Comparison of ENCODE assay signal across 2 cellular contexts in the genomic region with DNA sequence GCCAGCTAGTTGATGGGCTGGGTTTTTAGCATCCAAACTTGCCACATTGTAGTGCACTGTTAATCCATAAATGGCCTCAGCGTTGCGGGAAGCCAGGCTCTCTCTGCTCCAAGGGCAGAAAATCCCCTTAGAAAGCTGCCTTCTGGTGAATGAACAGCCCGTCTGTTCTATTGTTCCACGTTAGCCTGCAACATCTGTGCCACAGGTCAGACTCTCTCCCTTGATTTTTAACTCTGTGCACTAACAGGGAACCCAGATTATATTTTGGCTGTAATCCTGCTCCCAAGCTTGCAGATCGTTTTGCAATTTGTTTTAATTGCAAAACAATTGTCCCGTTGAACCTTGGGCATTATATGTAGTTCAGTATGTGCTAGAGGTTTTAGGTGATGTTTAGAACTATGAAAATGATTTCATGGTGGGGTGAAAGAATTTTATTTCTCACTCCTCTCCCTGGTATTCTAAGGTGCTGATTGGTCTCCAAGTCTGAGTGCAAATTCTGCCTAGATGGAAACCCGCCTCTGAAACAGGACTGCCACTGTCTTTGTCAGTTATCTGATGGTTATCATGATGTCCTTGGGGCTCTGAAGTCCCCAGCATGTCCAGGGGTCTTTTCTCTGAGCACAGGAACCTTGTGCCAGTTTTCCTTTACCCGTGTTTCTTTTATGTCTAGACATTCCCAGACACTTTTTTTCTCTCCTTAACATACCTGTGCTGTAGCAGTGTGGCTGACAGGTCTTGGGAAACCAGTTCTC.
TF ChIP-seq lines count a peak whose summit lies in the region.

No MANE protein-coding gene starts in this region.

TF ChIP-seq in H1, 55 proteins besides CTCF, POLR2A, EP300 and RAD21:
- no peak for TF ChIP-seq HDAC2 (IDR thresholded peaks at IDR 0.05; ENCODE audit: borderline replicate concordance in 1 of 2, low read depth in 2 of 2, low read length in 2 of 2)

TF ChIP-seq in neural cell, 6 proteins besides CTCF, POLR2A, EP300 and RAD21:
- TF ChIP-seq EZH2 (IDR thresholded peaks at IDR 0.05; ENCODE audit: borderline replicate concordance, insufficient read depth, low read length, poor library complexity, severe bottlenecking) (no peak), SMC3 (conservative IDR thresholded peaks at IDR 0.05; ENCODE audit: poor library complexity) (no peak), REST (IDR thresholded peaks at IDR 0.05; ENCODE audit: borderline replicate concordance) (no peak), TAF1 (IDR thresholded peaks at IDR 0.05; ENCODE audit: low read depth) (no peak)
